ENCODE assay signal across 10 cellular contexts in genomic region chr13:45601680-45602079, GRCh38. TPM values are rescaled to one million over a fixed set of nuclear protein-coding genes. Genes with fewer than 3 reads are reported as not detected.
"Had no signal": no experiment of that assay in that cellular context is flagged by ENCODE, and none has a peak within 500 bp of the region (broad histone marks: within the 10 kb centered on the region; RNA-seq: fewer than 3 reads in every experiment).

No MANE protein-coding gene starts in this region.

- H2AFZ ChIP-seq: GM23248 had no signal

- H3K4me1 ChIP-seq: HAP-1 had no signal

- FAIRE-seq: HTR-8/SVneo, K562 had no signal

- H3K4me3 ChIP-seq: GM23248, HAP-1, K562 had no signal

- H3K27ac ChIP-seq: GM23248 had no signal

- DNase-seq: GM23248, GOT3, H7, IMR-90, KG1 had no signal

- ATAC-seq: K562 had no signal

- H3K36me3 ChIP-seq: HAP-1 had no signal

- H3K9ac ChIP-seq: GM23248 had no signal

- H3K9me3 ChIP-seq: HAP-1 had no signal

RNA-seq across cellular contexts. Expression of gene ERICH6B, which starts 13.9 kb away (rescaled TPM):
- total RNA-seq: GM23248, H4, H7, HT-29, IMR-90, K562 had no signal
- polyA plus RNA-seq: GM23248, IMR-90, K562 had no signal
